ENCODE assay signal across 10 cellular contexts in the genomic region with DNA sequence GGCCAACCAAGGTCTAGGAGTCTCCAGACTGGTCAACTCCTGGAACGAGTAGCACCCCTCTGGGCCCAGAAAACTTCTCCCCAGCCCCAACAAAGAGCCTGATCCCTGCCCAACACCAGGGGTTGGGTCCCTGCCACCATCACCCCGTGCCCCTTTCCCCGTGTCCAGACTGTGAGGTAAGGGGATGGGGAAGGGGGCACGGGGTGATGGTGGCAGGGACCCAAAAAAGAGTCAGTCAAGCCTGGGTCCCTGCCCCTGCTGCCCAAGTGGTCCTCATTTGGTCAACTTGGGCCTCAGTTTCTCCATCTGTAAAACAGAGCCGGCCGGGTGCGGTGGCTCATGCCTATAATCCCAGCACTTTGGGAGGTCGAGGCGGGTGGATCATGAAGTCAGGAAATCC. TPM values are rescaled to one million over a fixed set of nuclear protein-coding genes. Genes with fewer than 3 reads are reported as not detected.
DNase-seq lines count a peak whose midpoint lies in the region; ATAC-seq and TF ChIP-seq lines count a peak whose summit lies in the region.
"Had no signal": no experiment of that assay in that cellular context is flagged by ENCODE, and none has a peak within 500 bp of the region (broad histone marks: within the 10 kb centered on the region; RNA-seq: fewer than 3 reads in every experiment).

No MANE protein-coding gene starts in this region.

- H3K4me1 Mint-ChIP-seq in GM23338, result peaks cover 40% of the 10 kb centered on the region
- peaks cover 69 to 73% (median 71%) of the 10 kb centered on the region in 3 donors for H3K4me1 Mint-ChIP-seq in T-cell

- no peak for ATAC-seq in GM23338
- ATAC-seq in T-cell (replicated peaks in 1 of 4), result no peak
- ATAC-seq in gastrocnemius medialis, result no peak
- ATAC-seq in HG02588 (IDR thresholded peaks at IDR 0.05; ENCODE audit: unreplicated experiment), result no peak

- no peak for TF ChIP-seq POLR2A in gastrocnemius medialis (IDR thresholded peaks at IDR 0.05)

- H3K4me3 Mint-ChIP-seq in GM23338, result peak overlapping the region; percentile 97
- H3K4me3 Mint-ChIP-seq in T-cell, result peak overlapping the region; percentile 83 to 88 (median 86)

- TF ChIP-seq CTCF in GM23338 (conservative IDR thresholded peaks at IDR 0.05; ENCODE audit: low read depth in 2 of 2) (no peak), gastrocnemius medialis (IDR thresholded peaks at IDR 0.05 in 4 of 5, conservative IDR thresholded peaks at IDR 0.05 in 1 of 5) (no peak)

- H3K4me2 ChIP-seq in GM23338, result peak overlapping the region; percentile 91

- H3K4me1 ChIP-seq in GM23338 (ENCODE audit: insufficient read depth), result peaks cover 11% of the 10 kb centered on the region
- peaks cover 38 to 43% of the 10 kb centered on the region in 2 donors for H3K4me1 ChIP-seq in gastrocnemius medialis

- H3K27ac ChIP-seq in GM23338 (ENCODE audit: low read depth) (no peak overlapping the region), gastrocnemius medialis (peak overlapping the region; percentile 89 to 98 (median 94))

- 0 out of 2 replicates have a peak, but pooled peaks cover 5% of the 10 kb centered on the region for H3K27me3 ChIP-seq in GM23338 (ENCODE audit: insufficient read depth)
- no peaks in the 10 kb centered on the region for H3K27me3 ChIP-seq in gastrocnemius medialis
- H3K27me3 ChIP-seq: cardiac muscle cell had no signal

- POLR2A ChIA-PET in T-cell (lab: Charles Lee), result no interaction called here

- H3F3A ChIP-seq in GM23338 (replicated peaks; ENCODE audit: low read depth), result no peaks in the 10 kb centered on the region; the same call in 1 of the 2 replicates

- no peak overlapping the region for H2AFZ ChIP-seq in GM23338

- in situ Hi-C loops in gastrocnemius medialis (cut with MboI; ENCODE audit: low sequenced_read_pairs in 4 of 4), result no loop called here

- H3K79me2 ChIP-seq in GM23338 (replicated peaks; ENCODE audit: insufficient read depth), result peaks cover 33% of the 10 kb centered on the region

- H3K36me3 Mint-ChIP-seq in GM23338 (ENCODE audit: low read depth) (peaks cover 11% of the 10 kb centered on the region; the same call in 2 of the 3 replicates), T-cell (peaks cover 7% of the 10 kb centered on the region)

- peaks cover 37% of the 10 kb centered on the region for H3K27me3 Mint-ChIP-seq in GM23338 (ENCODE audit: insufficient read depth, low read depth, poor library complexity)
- no peaks in the 10 kb centered on the region for H3K27me3 Mint-ChIP-seq in T-cell

- no peak for DNase-seq in GM23338 (ENCODE audit: low spot score)
- DNase-seq in T-cell, result no peak
- peak; percentile 51 for DNase-seq in cardiac septum (ENCODE audit: low spot score)
- no peak for DNase-seq in gastrocnemius medialis
- DNase-seq in NCI-H510A treated with DMSO at 0.1 percent for 48 hours (lab: John Stamatoyannopoulos, UW), result no peak
- no peak for DNase-seq in H4 (ENCODE audit: low spot score)
- DNase-seq in EL, result no peak
- DNase-seq: NCI-H748 treated with DMSO at 0.1 percent for 48 hours had no signal

- H3K9me2 ChIP-seq in GM23338 (ENCODE audit: insufficient read depth), result no peaks in the 10 kb centered on the region

- H3K4me3 ChIP-seq in GM23338 (peak overlapping the region; percentile 78; the same call in 1 of the 2 replicates), gastrocnemius medialis (peak overlapping the region in 1 of 4 donors; percentile 71)

- peaks cover 32% of the 10 kb centered on the region for H4K20me1 ChIP-seq in GM23338 (replicated peaks; ENCODE audit: insufficient read depth)

- no peaks in the 10 kb centered on the region for H3K9me3 ChIP-seq in gastrocnemius medialis

- CTCF ChIA-PET in T-cell (lab: Charles Lee), result no interaction called here

- H3K27ac Mint-ChIP-seq in GM23338, result no peak overlapping the region
- H3K27ac Mint-ChIP-seq in T-cell, result peak overlapping the region; percentile 93 to 99

- peaks cover 6% of the 10 kb centered on the region; the same call in 1 of the 3 replicates for H3K9me3 Mint-ChIP-seq in GM23338
- no peaks in the 10 kb centered on the region for H3K9me3 Mint-ChIP-seq in T-cell

- H3K36me3 ChIP-seq in GM23338 (ENCODE audit: insufficient read depth) (no peaks in the 10 kb centered on the region), gastrocnemius medialis (no peaks in the 10 kb centered on the region)
- H3K36me3 ChIP-seq: cardiac muscle cell had no signal

- intact Hi-C loops in cardiac septum (cut with DNase I), result loop anchor here (2.0 to 10.0 kb wide), 2 partner anchors 44 to 186 kb away; a partner anchor contains a TSS
- intact Hi-C loops in gastrocnemius medialis (cut with DNase I; ENCODE audit: low total_unique reads), result loop anchor here (2.0 to 5.0 kb wide), 3 partner anchors 30 to 111 kb away; no protein-coding TSS in a partner anchor

TF ChIP-seq in GM23338, 12 proteins besides CTCF, POLR2A, EP300 and RAD21 (continues in another document):
- no peak for TF ChIP-seq EZH2 (IDR thresholded peaks at IDR 0.05; ENCODE audit: low read depth, unreplicated experiment)
- no peak for TF ChIP-seq POLR2AphosphoS5 (IDR thresholded peaks at IDR 0.05; ENCODE audit: low read depth)
- TF ChIP-seq, protein P1, sequence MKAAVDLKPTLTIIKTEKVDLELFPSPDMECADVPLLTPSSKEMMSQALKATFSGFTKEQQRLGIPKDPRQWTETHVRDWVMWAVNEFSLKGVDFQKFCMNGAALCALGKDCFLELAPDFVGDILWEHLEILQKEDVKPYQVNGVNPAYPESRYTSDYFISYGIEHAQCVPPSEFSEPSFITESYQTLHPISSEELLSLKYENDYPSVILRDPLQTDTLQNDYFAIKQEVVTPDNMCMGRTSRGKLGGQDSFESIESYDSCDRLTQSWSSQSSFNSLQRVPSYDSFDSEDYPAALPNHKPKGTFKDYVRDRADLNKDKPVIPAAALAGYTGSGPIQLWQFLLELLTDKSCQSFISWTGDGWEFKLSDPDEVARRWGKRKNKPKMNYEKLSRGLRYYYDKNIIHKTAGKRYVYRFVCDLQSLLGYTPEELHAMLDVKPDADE (IDR thresholded peaks at IDR 0.05), result no peak
- no peak for TF ChIP-seq JUNB (IDR thresholded peaks at IDR 0.05; ENCODE audit: unreplicated experiment)
- no peak for TF ChIP-seq STAT1 (IDR thresholded peaks at IDR 0.05; ENCODE audit: unreplicated experiment)
- no peak for TF ChIP-seq ZNF114 (CRISPR knock-in tag; IDR thresholded peaks at IDR 0.05)
- TF ChIP-seq NANOG (IDR thresholded peaks at IDR 0.05; ENCODE audit: borderline replicate concordance), result no peak

RNA-seq across cellular contexts. Expression of a gene that starts 1.1 kb away (rescaled TPM):
- total RNA-seq in GM23338 (2014; rRNA removed; shearing (Covaris generic)), result 66.1 and 79.9 TPM in 2 replicates
- polyA plus RNA-seq in GM23338 (2016; fragmentation: Nextera tagmentation; extraction: Ambion mirVana), result 13.5 and 14.0 TPM in 2 replicates
- 100 to 1,000 TPM; 141 to 206 (median 182) TPM for total RNA-seq in T-cell
- total RNA-seq in cardiac septum, result 14.2 TPM
- total RNA-seq in gastrocnemius medialis, result 1 to 10 TPM; 4.1 to 8.7 (median 7.5) TPM
- 3.3 and 4.0 TPM in 2 replicates for total RNA-seq in H4 (2014; rRNA removed; shearing (Covaris generic))

RNA-seq across cellular contexts. Expression of a gene that starts 1.8 kb away (rescaled TPM):
- 35.1 and 42.9 TPM in 2 replicates for total RNA-seq in GM23338 (2014; rRNA removed; shearing (Covaris generic))
- polyA plus RNA-seq in GM23338 (2016; fragmentation: Nextera tagmentation; extraction: Ambion mirVana), result 133 and 136 TPM in 2 replicates
- total RNA-seq in T-cell, result 10 to 100 TPM; 66.5 to 78.4 (median 72.8) TPM
- 35.6 TPM for total RNA-seq in cardiac septum
- total RNA-seq in gastrocnemius medialis, result 10 to 100 TPM; 24.6 to 32.0 (median 29.0) TPM
- 15.1 and 16.0 TPM in 2 replicates for total RNA-seq in H4 (2014; rRNA removed; shearing (Covaris generic))
